In genomic region chr18:79963658-79964329, GRCh38 we compare ENCODE assay signal across 9 cellular contexts. TPM values are rescaled to one million over a fixed set of nuclear protein-coding genes. Genes with fewer than 3 reads are reported as not detected.
DNase-seq lines count a peak whose midpoint lies in the region; ATAC-seq and TF ChIP-seq lines count a peak whose summit lies in the region.
"Had no signal": no experiment of that assay in that cellular context is flagged by ENCODE, and none has a peak within 500 bp of the region (broad histone marks: within the 10 kb centered on the region; RNA-seq: fewer than 3 reads in every experiment).

No MANE protein-coding gene starts in this region.

- H3K27ac Mint-ChIP-seq in Calu3 (ENCODE audit: unreplicated experiment): peak overlapping the region; percentile 23

- H3K4me3 Mint-ChIP-seq in Calu3 (ENCODE audit: low read depth, unreplicated experiment): peak overlapping the region; percentile 69

- H3K27ac ChIP-seq in SK-N-MC: no peak overlapping the region
- H3K27ac ChIP-seq in fibroblast of lung (ENCODE audit: insufficient read depth, low read length): no peak overlapping the region
- peak overlapping the region; percentile 76 for H3K27ac ChIP-seq in psoas muscle
- H3K27ac ChIP-seq: KMS-11 had no signal

- H3K27me3 ChIP-seq in fibroblast of lung (ENCODE audit: control insufficient read depth, insufficient read depth, low read length) (no peaks in the 10 kb centered on the region), psoas muscle (ENCODE audit: insufficient read depth in 3 of 3, low read length in 2 of 3) (no peaks in the 10 kb centered on the region)

- peaks cover 24% of the 10 kb centered on the region for H3K4me1 Mint-ChIP-seq in Calu3 (ENCODE audit: low read depth, unreplicated experiment)

- H3K79me2 ChIP-seq in fibroblast of lung (ENCODE audit: control insufficient read depth, insufficient read depth, low read length): no peaks in the 10 kb centered on the region

- DNase-seq in Calu3 (no peak), SK-N-MC (ENCODE audit: low read depth, low spot score) (no peak), fibroblast of lung (ENCODE audit: low read depth in 2 of 2) (no peak), psoas muscle (no peak), germinal center (ENCODE audit: low spot score) (no peak), NCI-H345 treated with DMSO at 0.1 percent for 48 hours (lab: John Stamatoyannopoulos, UW; ENCODE audit: unreplicated experiment) (no peak), DMS53 treated with DMSO at 0.1 percent for 48 hours (lab: John Stamatoyannopoulos, UW; ENCODE audit: unreplicated experiment) (no peak)

- H3K4me3 ChIP-seq in SK-N-MC (peak overlapping the region; percentile 79), fibroblast of lung (replicated peaks in 1 of 4; ENCODE audit: control extremely low read depth in 1 of 4, insufficient read depth in 1 of 4, low read depth in 3 of 4, low read length in 4 of 4) (peak overlapping the region in 3 of 4 experiments; percentile 57 to 73 (median 65)), psoas muscle (peak overlapping the region; percentile 80)

- H3K9me3 Mint-ChIP-seq in Calu3 (ENCODE audit: low read depth, unreplicated experiment): no peaks in the 10 kb centered on the region

- intact Hi-C loops in Calu3 (cut with micrococcal nuclease; ENCODE audit: unreplicated experiment) (no loop called here), psoas muscle (cut with DNase I) (loop anchor here in 1 of 2 donors (2.0 kb wide), 1 partner anchor 25 kb away; the partner anchor contains the start of gene TXNL4A)

- H2AFZ ChIP-seq in fibroblast of lung (ENCODE audit: low read length): no peak overlapping the region

- H3K27me3 Mint-ChIP-seq in Calu3 (ENCODE audit: unreplicated experiment): no peaks in the 10 kb centered on the region

- H3K4me2 ChIP-seq in fibroblast of lung (ENCODE audit: extremely low read depth, insufficient read depth, low read length): peak overlapping the region; percentile 69
- H3K4me2 ChIP-seq: KMS-11 had no signal

- peaks cover 34% of the 10 kb centered on the region for H3K36me3 Mint-ChIP-seq in Calu3 (ENCODE audit: insufficient read depth, unreplicated experiment)

- H4K20me1 ChIP-seq in fibroblast of lung (ENCODE audit: control insufficient read depth, extremely low read depth, insufficient read depth, low read length): no peaks in the 10 kb centered on the region

- BruUV-seq in Calu3 (replicated peaks; lab: Mats Ljungman, UMichigan): no TSS peak

- no peak for TF ChIP-seq CTCF in Calu3 (IDR thresholded peaks at IDR 0.05; ENCODE audit: unreplicated experiment)
- TF ChIP-seq CTCF in fibroblast of lung (conservative IDR thresholded peaks at IDR 0.05 in 1 of 2, IDR thresholded peaks at IDR 0.05 in 1 of 2; ENCODE audit: low read depth in 1 of 2, low read length in 2 of 2): no peak
- no peak for TF ChIP-seq CTCF in psoas muscle (IDR thresholded peaks at IDR 0.05)

- ATAC-seq in psoas muscle: no peak
- no peak for ATAC-seq in GM19467 (IDR thresholded peaks at IDR 0.05; ENCODE audit: unreplicated experiment)

- H3K4me1 ChIP-seq in fibroblast of lung (ENCODE audit: control insufficient read depth, extremely low read depth, insufficient read depth, low read length): peaks cover 7% of the 10 kb centered on the region
- peaks cover 8% of the 10 kb centered on the region for H3K4me1 ChIP-seq in psoas muscle

- H3K36me3 ChIP-seq in SK-N-MC (ENCODE audit: insufficient read depth, low read length): no peaks in the 10 kb centered on the region
- no peaks in the 10 kb centered on the region for H3K36me3 ChIP-seq in fibroblast of lung (ENCODE audit: control insufficient read depth, insufficient read depth, low read length)
- H3K36me3 ChIP-seq in psoas muscle (ENCODE audit: insufficient read depth in 1 of 2, low read depth in 1 of 2): peaks cover 0 to 13% of the 10 kb centered on the region in 2 donors

- CTCF ChIA-PET in Calu3 (lab: Charles Lee): interaction anchor here (0.8 kb wide), 1 partner anchor 24 kb away, joined by 3 read pairs; no protein-coding TSS in a partner anchor

- 86 to 90% (median 89%) methylated on average over 28 to 30 of the region's 30 CpGs for WGBS in psoas muscle, 3 donors

- H3K9ac ChIP-seq in SK-N-MC (ENCODE audit: insufficient read length) (no peak overlapping the region), fibroblast of lung (ENCODE audit: insufficient read depth, low read length) (no peak overlapping the region)

- no peaks in the 10 kb centered on the region for H3K9me3 ChIP-seq in SK-N-MC (ENCODE audit: low read depth, low read length)
- H3K9me3 ChIP-seq in fibroblast of lung (ENCODE audit: control insufficient read depth, insufficient read depth, low read depth, low read length): no peaks in the 10 kb centered on the region
- no peaks in the 10 kb centered on the region for H3K9me3 ChIP-seq in psoas muscle

RNA-seq across cellular contexts. Expression of gene HSBP1L1, which starts 0.6 kb away (rescaled TPM):
- total RNA-seq in Calu3 (2022) (17.9 and 18.8 TPM in 2 replicates), fibroblast of lung (13.4 and 14.6 TPM in 2 replicates), psoas muscle (1 to 10 TPM; 2.5 to 9.3 (median 8.4) TPM)
- polyA plus RNA-seq in fibroblast of lung (16.3 and 24.6 TPM in 2 replicates), psoas muscle (10 to 100 TPM in 2 of 3 donors, 1 to 10 TPM in 1; 5.0 to 11.9 (median 10.2) TPM)
- polyA plus RNA-seq in fibroblast of lung (2012): 21.4 and 30.2 TPM in 2 replicates
- polyA minus RNA-seq in fibroblast of lung (ENCODE audit: low replicate concordance): 2.5 and 7.1 TPM in 2 replicates

RNA-seq across cellular contexts. Expression of gene SLC66A2, which starts 12.3 kb away (rescaled TPM):
- total RNA-seq in Calu3 (2022) (19.5 and 23.4 TPM in 2 replicates), fibroblast of lung (34.4 and 46.1 TPM in 2 replicates), psoas muscle (100 to 1,000 TPM in 2 of 4 donors, 10 to 100 TPM in 2; 36.4 to 160 (median 72.7) TPM)
- polyA plus RNA-seq in fibroblast of lung (13.2 and 18.0 TPM in 2 replicates), psoas muscle (10 to 100 TPM; 53.4 to 79.3 (median 67.7) TPM)
- polyA plus RNA-seq in fibroblast of lung (2012): 27.1 and 36.7 TPM in 2 replicates
- 18.5 and 19.5 TPM in 2 replicates for polyA minus RNA-seq in fibroblast of lung (ENCODE audit: low replicate concordance)

RNA-seq across cellular contexts. Expression of gene TXNL4A, which starts 24.6 kb away (rescaled TPM):
- total RNA-seq in Calu3 (2022): 64.1 and 75.9 TPM in 2 replicates
- 21.1 and 39.5 TPM in 2 replicates for total RNA-seq in fibroblast of lung
- 101 and 117 TPM in 2 replicates for polyA plus RNA-seq in fibroblast of lung
- polyA plus RNA-seq in fibroblast of lung (2012): 147 and 173 TPM in 2 replicates
- 11.0 and 40.6 TPM in 2 replicates for polyA minus RNA-seq in fibroblast of lung (ENCODE audit: low replicate concordance)
- 100 to 1,000 TPM in 3 of 4 donors, 10 to 100 TPM in 1; 81.5 to 147 (median 108) TPM for total RNA-seq in psoas muscle
- polyA plus RNA-seq in psoas muscle: 100 to 1,000 TPM; 111 to 217 (median 150) TPM
